1 cellular context compared by ENCODE assay signal in genomic region chr2:159906315-159906714, GRCh38.
TF ChIP-seq lines count a peak whose summit lies in the region.

No MANE protein-coding gene starts in this region.

TF ChIP-seq in HepG2, 621 proteins besides CTCF, POLR2A, EP300 and RAD21 (continues in another document):
- TF ChIP-seq MAFK (conservative IDR thresholded peaks at IDR 0.05 in 1 of 2, IDR thresholded peaks at IDR 0.05 in 1 of 2; ENCODE audit: low read length in 2 of 2) (no peak), ZZZ3 (CRISPR knock-in tag; IDR thresholded peaks at IDR 0.05; ENCODE audit: borderline replicate concordance) (no peak), PHF21A (CRISPR knock-in tag; IDR thresholded peaks at IDR 0.05) (peak; percentile 92), POGZ (CRISPR knock-in tag; IDR thresholded peaks at IDR 0.05) (peak; percentile 73), FOSL2 (CRISPR knock-in tag; IDR thresholded peaks at IDR 0.05) (peak; percentile 58), CBX1 (IDR thresholded peaks at IDR 0.05; ENCODE audit: low read depth) (peak; percentile 45), SOX13 (IDR thresholded peaks at IDR 0.05) (peak; percentile 60), SOX13 (CRISPR knock-in tag; conservative IDR thresholded peaks at IDR 0.05 in 1 of 2, IDR thresholded peaks at IDR 0.05 in 1 of 2) (peak in 1 of 2 experiments; percentile 80; a peak in 2 of 4 replicates), TCF7 (IDR thresholded peaks at IDR 0.05; ENCODE audit: low read depth) (peak; percentile 95), TFE3 (CRISPR knock-in tag; IDR thresholded peaks at IDR 0.05) (peak; percentile 53; the same call in 1 of the 2 replicates), XRCC5 (optimal IDR thresholded peaks at IDR 0.05; ENCODE audit: low read length) (peak; percentile 86), ZNF264 (CRISPR knock-in tag; IDR thresholded peaks at IDR 0.05) (peak; percentile 67; the same call in 1 of the 2 replicates), ZNF331 (CRISPR knock-in tag; IDR thresholded peaks at IDR 0.05) (peak; percentile 88), ZNF432 (CRISPR knock-in tag; IDR thresholded peaks at IDR 0.05; ENCODE audit: borderline replicate concordance) (no peak), SOX6 (IDR thresholded peaks at IDR 0.05) (no peak), SOX6 (CRISPR knock-in tag; IDR thresholded peaks at IDR 0.05) (peak; percentile 80), ZNF205 (CRISPR knock-in tag; IDR thresholded peaks at IDR 0.05) (0 out of 2 replicates have a peak, but pooled peaks have one; percentile 40), HOMEZ (CRISPR knock-in tag; IDR thresholded peaks at IDR 0.05; ENCODE audit: low read depth) (peak; percentile 42; the same call in 1 of the 2 replicates), ZNF607 (CRISPR knock-in tag; IDR thresholded peaks at IDR 0.05; ENCODE audit: borderline replicate concordance) (0 out of 2 replicates have a peak, but pooled peaks have one; percentile 47), SOX5 (CRISPR knock-in tag; IDR thresholded peaks at IDR 0.05; ENCODE audit: borderline replicate concordance) (peak; percentile 68; the same call in 1 of the 2 replicates), ZGPAT (CRISPR knock-in tag; IDR thresholded peaks at IDR 0.05) (peak; percentile 69), ZNF543 (CRISPR knock-in tag; IDR thresholded peaks at IDR 0.05) (no peak), PPARG (CRISPR knock-in tag; conservative IDR thresholded peaks at IDR 0.05) (0 out of 2 replicates have a peak, but pooled peaks have one; percentile 59), HIVEP1 (CRISPR knock-in tag; IDR thresholded peaks at IDR 0.05) (0 out of 2 replicates have a peak, but pooled peaks have one; percentile 55), PAWR (CRISPR knock-in tag; IDR thresholded peaks at IDR 0.05; ENCODE audit: borderline replicate concordance) (no peak), ZNF564 (CRISPR knock-in tag; IDR thresholded peaks at IDR 0.05) (no peak), RERE (CRISPR knock-in tag; IDR thresholded peaks at IDR 0.05; ENCODE audit: low read depth) (peak; percentile 62; the same call in 1 of the 2 replicates), ZNF781 (CRISPR knock-in tag; IDR thresholded peaks at IDR 0.05; ENCODE audit: borderline replicate concordance, not compliant biosample characterization) (peak; percentile 31), ZNF501 (CRISPR knock-in tag; IDR thresholded peaks at IDR 0.05) (peak; percentile 83), NR1H2 (CRISPR knock-in tag; IDR thresholded peaks at IDR 0.05; ENCODE audit: borderline replicate concordance, low read depth) (no peak), NONO (IDR thresholded peaks at IDR 0.05) (no peak), NONO (CRISPR knock-in tag; conservative IDR thresholded peaks at IDR 0.05) (0 out of 2 replicates have a peak, but pooled peaks have one; percentile 16), CREM (IDR thresholded peaks at IDR 0.05) (peak; percentile 62; the same call in 1 of the 2 replicates), CREM (CRISPR knock-in tag; IDR thresholded peaks at IDR 0.05) (no peak), KDM1A (CRISPR knock-in tag; IDR thresholded peaks at IDR 0.05) (0 out of 2 replicates have a peak, but pooled peaks have one; percentile 46), SALL2 (CRISPR knock-in tag; IDR thresholded peaks at IDR 0.05) (no peak), KLF11 (CRISPR knock-in tag; IDR thresholded peaks at IDR 0.05) (0 out of 2 replicates have a peak, but pooled peaks have one; percentile 72), LCORL (IDR thresholded peaks at IDR 0.05) (no peak), LCORL (CRISPR knock-in tag; IDR thresholded peaks at IDR 0.05) (peak; percentile 43; the same call in 1 of the 2 replicates), ZIK1 (CRISPR knock-in tag; IDR thresholded peaks at IDR 0.05; ENCODE audit: borderline replicate concordance, low read depth) (no peak), KMT2A (CRISPR knock-in tag; IDR thresholded peaks at IDR 0.05) (no peak), ISL2 (CRISPR knock-in tag; IDR thresholded peaks at IDR 0.05) (0 out of 2 replicates have a peak, but pooled peaks have one; percentile 48), KLF9 (CRISPR knock-in tag; IDR thresholded peaks at IDR 0.05; ENCODE audit: low read depth) (0 out of 2 replicates have a peak, but pooled peaks have one; percentile 32), CCDC6 (CRISPR knock-in tag; IDR thresholded peaks at IDR 0.05) (0 out of 2 replicates have a peak, but pooled peaks have one; percentile 29), RXRB (CRISPR knock-in tag; IDR thresholded peaks at IDR 0.05; ENCODE audit: borderline replicate concordance) (peak; percentile 78), THRA (CRISPR knock-in tag; IDR thresholded peaks at IDR 0.05; ENCODE audit: borderline replicate concordance) (0 out of 2 replicates have a peak, but pooled peaks have one; percentile 19), ZNF33A (CRISPR knock-in tag; IDR thresholded peaks at IDR 0.05; ENCODE audit: borderline replicate concordance) (no peak), NR2F6 (IDR thresholded peaks at IDR 0.05) (peak; percentile 61; the same call in 1 of the 2 replicates), NR2F6 (CRISPR knock-in tag; IDR thresholded peaks at IDR 0.05) (peak; percentile 72), MEIS2 (CRISPR knock-in tag; IDR thresholded peaks at IDR 0.05) (peak; percentile 90), PATZ1 (CRISPR knock-in tag; IDR thresholded peaks at IDR 0.05) (peak; percentile 100), SALL1 (CRISPR knock-in tag; IDR thresholded peaks at IDR 0.05) (peak; percentile 84), ZNF292 (CRISPR knock-in tag; IDR thresholded peaks at IDR 0.05; ENCODE audit: borderline replicate concordance, low read depth) (peak; percentile 84; the same call in 1 of the 2 replicates), ZNF580 (CRISPR knock-in tag; IDR thresholded peaks at IDR 0.05; ENCODE audit: borderline replicate concordance, low read depth) (0 out of 2 replicates have a peak, but pooled peaks have one; percentile 29)
